19 cellular contexts compared by ENCODE assay signal in the genomic region with DNA sequence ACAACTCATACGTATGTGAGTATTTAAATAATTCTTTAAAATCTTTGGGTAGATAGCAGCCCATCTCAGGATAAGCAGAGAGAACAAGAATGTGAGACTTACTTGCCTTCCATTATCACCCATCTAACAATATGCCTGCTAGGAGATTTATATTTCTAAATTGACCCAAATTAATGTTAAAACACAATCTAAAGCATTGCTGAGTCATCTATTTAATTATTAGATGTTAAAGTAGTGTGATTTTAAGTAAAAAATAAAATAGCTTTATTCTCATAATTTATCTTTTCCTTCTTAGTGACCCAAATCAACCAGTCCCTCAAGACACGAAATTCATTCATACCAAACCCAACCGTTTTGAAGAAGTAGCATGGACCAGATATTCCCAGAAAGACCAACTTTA.
DNase-seq lines count a peak whose midpoint lies in the region; ATAC-seq, FAIRE-seq and TF ChIP-seq lines count a peak whose summit lies in the region.
"Had no signal": no experiment of that assay in that cellular context is flagged by ENCODE, and none has a peak within 500 bp of the region (broad histone marks: within the 10 kb centered on the region; RNA-seq: fewer than 3 reads in every experiment).

No MANE protein-coding gene starts in this region.

- no peaks in the 10 kb centered on the region for H3K27me3 ChIP-seq in IMR-90 (ENCODE audit: control insufficient read depth, insufficient read depth, low read length)
- H3K27me3 ChIP-seq in K562 (ENCODE audit: control insufficient read depth in 2 of 2, insufficient read depth in 2 of 2, low read length in 2 of 2): no peaks in the 10 kb centered on the region
- H3K27me3 ChIP-seq in esophagus squamous epithelium: no peaks in the 10 kb centered on the region
- H3K27me3 ChIP-seq: BLaER1 treated with 17β-estradiol and CSF1 and Interleukin-3, amounts not matched to agents 10 nM and 100 nM had no signal

- TF ChIP-seq POLR2A in A549 (IDR thresholded peaks at IDR 0.05; ENCODE audit: low read length) (no peak), IMR-90 (IDR thresholded peaks at IDR 0.05; ENCODE audit: low read depth, low read length) (no peak), K562 (conservative IDR thresholded peaks at IDR 0.05) (no peak), esophagus squamous epithelium (IDR thresholded peaks at IDR 0.05) (no peak)

- FAIRE-seq in A549 (lab: Jason Lieb, UNC) (no peak), K562 (lab: Jason Lieb, UNC) (no peak)
- FAIRE-seq: A204.1, D721Med, GM12891, GM19239 had no signal

- POLR2A ChIA-PET in A549 (lab: Yijun Ruan, JAX): no interaction called here
- POLR2A ChIA-PET in IMR-90 (lab: Charles Lee; ENCODE audit: unreplicated experiment): no interaction called here
- POLR2A ChIA-PET in K562 (lab: Yijun Ruan, JAX): no interaction called here

- H3K9me1 ChIP-seq in IMR-90 (ENCODE audit: insufficient read depth, low read length) (no peaks in the 10 kb centered on the region), K562 (ENCODE audit: control insufficient read depth, insufficient read depth, low read length) (no peaks in the 10 kb centered on the region)

- no peaks in the 10 kb centered on the region for H3K79me2 ChIP-seq in K562 (ENCODE audit: control insufficient read depth, insufficient read depth, low read length)

- DNase-seq in A549 (ENCODE audit: low read depth in 1 of 2, low spot score in 1 of 2): no peak
- no peak for DNase-seq in IMR-90
- DNase-seq in K562 (ENCODE audit: extremely low read depth in 1 of 4, low spot score in 3 of 4): no peak
- DNase-seq in head of caudate nucleus: no peak
- no peak for DNase-seq in esophagus squamous epithelium (lab: John Stamatoyannopoulos, UW)
- DNase-seq: 8988T; AML-193; Caco-2; Calu3; CD4-positive, alpha-beta T cell; CD8-positive, alpha-beta T cell; DMS79 treated with DMSO at 0.1 percent for 48 hours; GF-D8 had no signal

- H3K4ac ChIP-seq in IMR-90 (ENCODE audit: low read depth, low read length): no peak overlapping the region

- H3K27ac ChIP-seq in A549 (no peak overlapping the region), IMR-90 (ENCODE audit: insufficient read depth, low read length) (no peak overlapping the region), K562 (ENCODE audit: extremely low read depth, low read depth, low read length) (no peak overlapping the region), esophagus squamous epithelium (no peak overlapping the region)
- H3K27ac ChIP-seq: BLaER1 treated with 17β-estradiol and CSF1 and Interleukin-3, amounts not matched to agents 10 nM and 100 nM; C4-2B had no signal

- WGBS in A549 (ENCODE audit: missing lambda C conversion rate): 23% methylated on average over 3 of the region's 3 CpGs
- WGBS in IMR-90 (ENCODE audit: extremely low coverage in 2 of 2, insufficient read length in 1 of 2), 2 experiments: no CpG with 5 or more reads among the region's 3 CpGs
- WGBS in K562 (ENCODE audit: insufficient coverage, low coverage, missing lambda C conversion rate): 0% methylated on average over 3 of the region's 3 CpGs
- WGBS in esophagus squamous epithelium, 2 donors: 84% methylated on average over 3 of the region's 3 CpGs

- no peak overlapping the region for H4K91ac ChIP-seq in IMR-90 (ENCODE audit: insufficient read depth, low read depth, low read length)

- H3K56ac ChIP-seq in IMR-90 (ENCODE audit: extremely low read depth, insufficient read depth, low read length): no peak overlapping the region

- H2AFZ ChIP-seq in IMR-90 (replicated peaks; ENCODE audit: low read length, poor library complexity): no peak overlapping the region
- H2AFZ ChIP-seq in K562 (ENCODE audit: low read depth, low read length): no peak overlapping the region

- H3K18ac ChIP-seq in IMR-90 (ENCODE audit: low read depth, low read length): no peak overlapping the region

- H4K5ac ChIP-seq in IMR-90 (ENCODE audit: low read depth, low read length): no peak overlapping the region

- no peak for TF ChIP-seq EP300 in A549 (IDR thresholded peaks at IDR 0.05)
- no peak for TF ChIP-seq EP300 in K562 (IDR thresholded peaks at IDR 0.05; ENCODE audit: low read length)

- no peak overlapping the region for H2AK9ac ChIP-seq in IMR-90 (replicated peaks; ENCODE audit: low read depth, low read length, poor library complexity)

- H2BK15ac ChIP-seq in IMR-90 (ENCODE audit: low read depth, low read length): no peak overlapping the region

- H4K8ac ChIP-seq in IMR-90 (ENCODE audit: low read depth in 2 of 2, low read length in 2 of 2): no peak overlapping the region

- no peak overlapping the region for H2BK20ac ChIP-seq in IMR-90 (ENCODE audit: low read depth, low read length)

- CTCF ChIA-PET in A549 (lab: Yijun Ruan, JAX) (no interaction called here), IMR-90 (lab: Yijun Ruan, JAX) (no interaction called here), K562 (lab: Yijun Ruan, JAX; ENCODE audit: low intra/inter-chr PET ratio) (no interaction called here)

- dilution Hi-C loops in IMR-90 (cut with HindIII; ENCODE audit: low sequenced_read_pairs, unreplicated experiment): no loop called here

- no peaks in the 10 kb centered on the region for H3K4me1 ChIP-seq in A549
- H3K4me1 ChIP-seq in IMR-90 (ENCODE audit: control insufficient read depth, insufficient read depth, low read length): no peaks in the 10 kb centered on the region
- no peaks in the 10 kb centered on the region for H3K4me1 ChIP-seq in K562 (replicated peaks in 1 of 2; ENCODE audit: control insufficient read depth in 2 of 2, insufficient read depth in 2 of 2, low read length in 2 of 2)
- no peaks in the 10 kb centered on the region for H3K4me1 ChIP-seq in esophagus squamous epithelium
- H3K4me1 ChIP-seq: BLaER1 treated with 17β-estradiol and CSF1 and Interleukin-3, amounts not matched to agents 10 nM and 100 nM had no signal

- no peak overlapping the region for H3K9ac ChIP-seq in IMR-90 (ENCODE audit: low read depth, low read length)
- H3K9ac ChIP-seq in K562 (ENCODE audit: insufficient read depth in 1 of 2, low read depth in 2 of 2, low read length in 2 of 2): no peak overlapping the region
- H3K9ac ChIP-seq: BLaER1 treated with 17β-estradiol and CSF1 and Interleukin-3, amounts not matched to agents 10 nM and 100 nM had no signal

- no peaks in the 10 kb centered on the region for H3K79me1 ChIP-seq in IMR-90 (ENCODE audit: low read depth in 1 of 2, low read length in 2 of 2)

- H3K4me3 ChIP-seq in A549 (no peak overlapping the region), IMR-90 (ENCODE audit: insufficient read depth, low read depth, low read length) (no peak overlapping the region), K562 (no peak overlapping the region), esophagus squamous epithelium (no peak overlapping the region)
- H3K4me3 ChIP-seq: BLaER1 treated with 17β-estradiol and CSF1 and Interleukin-3, amounts not matched to agents 10 nM and 100 nM had no signal

- intact Hi-C loops in IMR-90 (cut with micrococcal nuclease): no loop called here
- intact Hi-C loops in K562 (cut with micrococcal nuclease): no loop called here
- intact Hi-C loops in head of caudate nucleus (cut with DNase I): no loop called here
- intact Hi-C loops in esophagus squamous epithelium (cut with DNase I): no loop called here

- in situ Hi-C loops in IMR-90 (cut with MboI; ENCODE audit: low sequenced_read_pairs) (no loop called here), K562 (cut with MboI) (no loop called here)

- TF ChIP-seq CTCF in A549 (IDR thresholded peaks at IDR 0.05): no peak
- TF ChIP-seq CTCF in IMR-90 (conservative IDR thresholded peaks at IDR 0.05; ENCODE audit: low read depth, low read length): no peak
- no peak for TF ChIP-seq CTCF in K562 (IDR thresholded peaks at IDR 0.05 in 2 of 3, conservative IDR thresholded peaks at IDR 0.05 in 1 of 3; ENCODE audit: insufficient read depth in 2 of 3, low read depth in 1 of 3, low read length in 3 of 3)
- no peak for TF ChIP-seq CTCF in esophagus squamous epithelium (IDR thresholded peaks at IDR 0.05)

- H3K4me2 ChIP-seq in A549 (no peak overlapping the region), IMR-90 (ENCODE audit: low read depth, low read length) (no peak overlapping the region), K562 (ENCODE audit: insufficient read depth, low read length) (no peak overlapping the region)
- H3K4me2 ChIP-seq: BLaER1 treated with 17β-estradiol and CSF1 and Interleukin-3, amounts not matched to agents 10 nM and 100 nM had no signal

- BruUV-seq in IMR-90 (replicated peaks; lab: Mats Ljungman, UMichigan) (no TSS peak), K562 (replicated peaks; lab: Mats Ljungman, UMichigan) (no TSS peak)

- H2BK5ac ChIP-seq in IMR-90 (ENCODE audit: low read depth, low read length, poor library complexity, severe bottlenecking): no peak overlapping the region

- no peak overlapping the region for H3K23ac ChIP-seq in IMR-90 (ENCODE audit: low read depth, low read length)

- no peaks in the 10 kb centered on the region for H4K20me1 ChIP-seq in IMR-90 (ENCODE audit: insufficient read depth, low read length)
- H4K20me1 ChIP-seq in K562 (replicated peaks; ENCODE audit: control insufficient read depth, insufficient read depth, low read length): no peaks in the 10 kb centered on the region
- H4K20me1 ChIP-seq: BLaER1 treated with 17β-estradiol and CSF1 and Interleukin-3, amounts not matched to agents 10 nM and 100 nM had no signal

- H3K14ac ChIP-seq in IMR-90 (replicated peaks; ENCODE audit: low read depth, low read length): no peak overlapping the region

- H2BK120ac ChIP-seq in IMR-90 (ENCODE audit: low read depth, low read length): no peak overlapping the region

- TF ChIP-seq RAD21 in A549 (conservative IDR thresholded peaks at IDR 0.05 in 1 of 2, IDR thresholded peaks at IDR 0.05 in 1 of 2) (no peak), IMR-90 (IDR thresholded peaks at IDR 0.05; ENCODE audit: low read length) (no peak), K562 (CRISPR knock-in tag; conservative IDR thresholded peaks at IDR 0.05 in 1 of 2, IDR thresholded peaks at IDR 0.05 in 1 of 2) (no peak)

- H3K9me3 ChIP-seq in A549 (no peaks in the 10 kb centered on the region), IMR-90 (ENCODE audit: control insufficient read depth, insufficient read depth, low read length) (no peaks in the 10 kb centered on the region), K562 (replicated peaks; ENCODE audit: control insufficient read depth, insufficient read depth, low read depth, low read length) (no peaks in the 10 kb centered on the region), esophagus squamous epithelium (no peaks in the 10 kb centered on the region)
- H3K9me3 ChIP-seq: BLaER1 treated with 17β-estradiol and CSF1 and Interleukin-3, amounts not matched to agents 10 nM and 100 nM; Caco-2 had no signal

- ATAC-seq in A549: no peak
- no peak for ATAC-seq in IMR-90 (ENCODE audit: low read depth)
- no peak for ATAC-seq in K562
- ATAC-seq: CD8-positive, alpha-beta T cell had no signal

- no peaks in the 10 kb centered on the region for H3K36me3 ChIP-seq in IMR-90 (ENCODE audit: control insufficient read depth, insufficient read depth, low read length)
- no peaks in the 10 kb centered on the region for H3K36me3 ChIP-seq in K562 (ENCODE audit: control insufficient read depth, insufficient read depth, low read length)
- H3K36me3 ChIP-seq in esophagus squamous epithelium: no peaks in the 10 kb centered on the region
- H3K36me3 ChIP-seq: BLaER1 treated with 17β-estradiol and CSF1 and Interleukin-3, amounts not matched to agents 10 nM and 100 nM had no signal

- H2AK5ac ChIP-seq in IMR-90 (ENCODE audit: low read depth, low read length): no peak overlapping the region

TF ChIP-seq in K562, 482 proteins besides CTCF, POLR2A, EP300 and RAD21 (continues in another document):
- peak; percentile 36 for TF ChIP-seq ZNF316 (IDR thresholded peaks at IDR 0.05)
